ENCODE assay signal across 18 cellular contexts in genomic region chr6:162864901-162865300, GRCh38.
DNase-seq lines count a peak whose midpoint lies in the region; ATAC-seq and TF ChIP-seq lines count a peak whose summit lies in the region.
"Had no signal": no experiment of that assay in that cellular context is flagged by ENCODE, and none has a peak within 500 bp of the region (broad histone marks: within the 10 kb centered on the region; RNA-seq: fewer than 3 reads in every experiment).

No MANE protein-coding gene starts in this region.

- H3K36me3 ChIP-seq in adipocyte (ENCODE audit: control insufficient read depth, insufficient read depth, low read length, severe bottlenecking) (no peaks in the 10 kb centered on the region), fibroblast of lung (ENCODE audit: control insufficient read depth, insufficient read depth, low read length) (no peaks in the 10 kb centered on the region)
- H3K36me3 ChIP-seq: BE2C had no signal

- H3K27me3 ChIP-seq in adipocyte (replicated peaks; ENCODE audit: control insufficient read depth, insufficient read depth, low read length) (no peaks in the 10 kb centered on the region), fibroblast of lung (ENCODE audit: control insufficient read depth, insufficient read depth, low read length) (no peaks in the 10 kb centered on the region)
- H3K27me3 ChIP-seq: BE2C had no signal

- H4K20me1 ChIP-seq in fibroblast of lung (ENCODE audit: control insufficient read depth, extremely low read depth, insufficient read depth, low read length) = no peaks in the 10 kb centered on the region

- ATAC-seq in GM18868 (IDR thresholded peaks at IDR 0.05; ENCODE audit: unreplicated experiment) = no peak
- ATAC-seq: GM12878 had no signal

- no peak for TF ChIP-seq CTCF in fibroblast of lung (conservative IDR thresholded peaks at IDR 0.05 in 1 of 2, IDR thresholded peaks at IDR 0.05 in 1 of 2; ENCODE audit: low read depth in 1 of 2, low read length in 2 of 2)

- no peaks in the 10 kb centered on the region for H3K79me2 ChIP-seq in fibroblast of lung (ENCODE audit: control insufficient read depth, insufficient read depth, low read length)

- H3K9me3 ChIP-seq in adipocyte (ENCODE audit: control insufficient read depth, low read length) (no peaks in the 10 kb centered on the region), fibroblast of lung (ENCODE audit: control insufficient read depth, insufficient read depth, low read depth, low read length) (no peaks in the 10 kb centered on the region)
- H3K9me3 ChIP-seq: BE2C had no signal

- DNase-seq in adipocyte (ENCODE audit: low read depth) (no peak), fibroblast of lung (ENCODE audit: low read depth in 2 of 2) (peak; percentile 40 to 67), skeletal muscle cell (ENCODE audit: low read depth) (peak; percentile 30), erythroblast (lab: John Stamatoyannopoulos, UW) (no peak), glomerular visceral epithelial cell (ENCODE audit: extremely low spot score) (no peak)
- DNase-seq: BE2C; C1 segment of cervical spinal cord; CD4-positive, CD25-positive, alpha-beta regulatory T cell; CD8-positive, alpha-beta memory T cell; COR-L47; DMS 273 treated with DMSO at 0.1 percent for 48 hours; DMS53; DND-41; EL; H9 had no signal

- no peak overlapping the region for H2AFZ ChIP-seq in fibroblast of lung (ENCODE audit: low read length)

- no peak for TF ChIP-seq POLR2A in erythroblast (IDR thresholded peaks at IDR 0.05; ENCODE audit: low read length)

- H3K27ac ChIP-seq in fibroblast of lung (ENCODE audit: insufficient read depth, low read length) = no peak overlapping the region
- H3K27ac ChIP-seq: HL-60 had no signal

- H3K4me2 ChIP-seq in fibroblast of lung (ENCODE audit: extremely low read depth, insufficient read depth, low read length) = no peak overlapping the region

- H3K4me3 ChIP-seq in adipocyte (ENCODE audit: low read length) (peak overlapping the region; percentile 18), fibroblast of lung (replicated peaks in 1 of 4; ENCODE audit: control extremely low read depth in 1 of 4, insufficient read depth in 1 of 4, low read depth in 3 of 4, low read length in 4 of 4) (no peak overlapping the region), skeletal muscle cell (ENCODE audit: low read depth, low read length) (no peak overlapping the region)
- H3K4me3 ChIP-seq: GM12878 had no signal

- H3K9ac ChIP-seq in adipocyte (ENCODE audit: low read length) (no peak overlapping the region), fibroblast of lung (ENCODE audit: insufficient read depth, low read length) (no peak overlapping the region)

- H3K4me1 ChIP-seq in adipocyte (ENCODE audit: control insufficient read depth, insufficient read depth, low read length) = no peaks in the 10 kb centered on the region
- H3K4me1 ChIP-seq in fibroblast of lung (ENCODE audit: control insufficient read depth, extremely low read depth, insufficient read depth, low read length) = no peaks in the 10 kb centered on the region
- H3K4me1 ChIP-seq: BE2C had no signal

Comparison
In these comparisons a context has a peak if more than half of its experiments do, and no peak if none do; other contexts are left out.
1. DNase-seq: peak in fibroblast of lung (2 of 2) and skeletal muscle cell (single experiment); none in adipocyte (single experiment), erythroblast (0 of 2) and glomerular visceral epithelial cell (single experiment).